ENCODE assay signal across 26 cellular contexts in genomic region chr11:58784995-58785394, GRCh38. TPM values are rescaled to one million over a fixed set of nuclear protein-coding genes. Genes with fewer than 3 reads are reported as not detected.
DNase-seq lines count a peak whose midpoint lies in the region; ATAC-seq and TF ChIP-seq lines count a peak whose summit lies in the region.
"Had no signal": no experiment of that assay in that cellular context is flagged by ENCODE, and none has a peak within 500 bp of the region (broad histone marks: within the 10 kb centered on the region; RNA-seq: fewer than 3 reads in every experiment).

No MANE protein-coding gene starts in this region.

- H3K27me3 Mint-ChIP-seq in CD14-positive monocyte (ENCODE audit: low read depth in 3 of 3) = peaks cover 0 to 2% (median 0%) of the 10 kb centered on the region in 3 donors

- no peak overlapping the region for H3K4me3 ChIP-seq in HFF-Myc (replicated peaks; ENCODE audit: low read depth, low read length)
- no peak overlapping the region for H3K4me3 ChIP-seq in fibroblast of the aortic adventitia (ENCODE audit: low read depth, low read length)
- H3K4me3 ChIP-seq: sigmoid colon, tibial artery had no signal

- no peaks in the 10 kb centered on the region for H3K36me3 Mint-ChIP-seq in CD14-positive monocyte
- no peaks in the 10 kb centered on the region for H3K36me3 Mint-ChIP-seq in stimulated activated effector memory CD8-positive, alpha-beta T cell treated with anti-CD3 and anti-CD28 coated beads, Interleukin-12 subunit alpha, Interleukin-12 subunit beta, amount 100 ng/mL, for 72 hours
- H3K36me3 Mint-ChIP-seq: CD4-positive, alpha-beta memory T cell; natural killer cell treated with Interleukin-12 subunit alpha and Interleukin-12 subunit beta and Interleukin-15 and Interleukin-18, amount 100 ng/mL, for 72 hours had no signal

- no peak for DNase-seq in CD14-positive monocyte (ENCODE audit: low spot score)
- no peak for DNase-seq in HFF-Myc (ENCODE audit: extremely low read depth, low read depth)
- peak; percentile 15 for DNase-seq in RPMI7951 (ENCODE audit: low read depth)
- no peak for DNase-seq in fibroblast of the aortic adventitia (ENCODE audit: low read depth)
- no peak for DNase-seq in stimulated activated effector memory CD8-positive, alpha-beta T cell treated with anti-CD3 and anti-CD28 coated beads, Interleukin-12 subunit alpha, Interleukin-12 subunit beta, amount 100 ng/mL, for 72 hours (ENCODE audit: low spot score in 2 of 2)
- no peak for DNase-seq in dermis blood vessel endothelial cell
- DNase-seq in activated CD4-positive, alpha-beta T cell treated with anti-CD3 and anti-CD28 coated beads for 4 hours = no peak
- no peak for DNase-seq in NCI-H187 (lab: John Stamatoyannopoulos, UW)
- DNase-seq: activated CD4-positive, CD25-positive, alpha-beta regulatory T cell; activated naive CD4-positive, alpha-beta T cell treated with anti-CD3 and anti-CD28 coated beads, Interleukin-2, amount 50 U/mL, for 16 hours; activated T-cell treated with anti-CD3 and anti-CD28 coated beads, Interleukin-2, amount 50 U/mL, for 4 hours; aorta; CD4-positive, alpha-beta memory T cell; glutamatergic neuron; IMR-90; mesenchymal stem cell; MV-4-11; NCI-H2029; NCI-H446; NK-92 treated with Interleukin-12 subunit alpha and Interleukin-12 subunit beta, amount 100 ng/mL, for 24 hours; sigmoid colon; stimulated activated naive CD8-positive, alpha-beta T cell treated with anti-CD3 and anti-CD28 coated beads, Interleukin-15, Interleukin-2, amounts not matched to agents 100 U/mL and 50 U/mL, for 24 hours; T1000; tibial artery had no signal

- H3K9me3 Mint-ChIP-seq in CD14-positive monocyte = peaks cover 0 to 5% (median 0%) of the 10 kb centered on the region in 7 donors
- H3K9me3 Mint-ChIP-seq in stimulated activated effector memory CD8-positive, alpha-beta T cell treated with anti-CD3 and anti-CD28 coated beads, Interleukin-12 subunit alpha, Interleukin-12 subunit beta, amount 100 ng/mL, for 72 hours = no peaks in the 10 kb centered on the region
- H3K9me3 Mint-ChIP-seq: activated T-cell treated with anti-CD3 and anti-CD28 coated beads, Interleukin-2, amount 50 U/mL, for 4 hours; CD4-positive, alpha-beta memory T cell; natural killer cell treated with Interleukin-12 subunit alpha and Interleukin-12 subunit beta and Interleukin-15 and Interleukin-18, amount 100 ng/mL, for 72 hours had no signal

- peak; percentile 10 for TF ChIP-seq CTCF in CD14-positive monocyte (IDR thresholded peaks at IDR 0.05)
- TF ChIP-seq CTCF in HFF-Myc (IDR thresholded peaks at IDR 0.05; ENCODE audit: low read depth, low read length, missing control alignments) = peak; percentile 31
- peak; percentile 26 for TF ChIP-seq CTCF in fibroblast of the aortic adventitia (IDR thresholded peaks at IDR 0.05; ENCODE audit: insufficient read depth, low read length)

- H3K4me3 Mint-ChIP-seq in CD14-positive monocyte = no peak overlapping the region
- no peak overlapping the region for H3K4me3 Mint-ChIP-seq in stimulated activated effector memory CD8-positive, alpha-beta T cell treated with anti-CD3 and anti-CD28 coated beads, Interleukin-12 subunit alpha, Interleukin-12 subunit beta, amount 100 ng/mL, for 72 hours
- H3K4me3 Mint-ChIP-seq: activated T-cell treated with anti-CD3 and anti-CD28 coated beads, Interleukin-2, amount 50 U/mL, for 4 hours; CD4-positive, alpha-beta memory T cell; natural killer cell treated with Interleukin-12 subunit alpha and Interleukin-12 subunit beta and Interleukin-15 and Interleukin-18, amount 100 ng/mL, for 72 hours had no signal

- ATAC-seq in stimulated activated effector memory CD8-positive, alpha-beta T cell treated with anti-CD3 and anti-CD28 coated beads, Interleukin-12 subunit alpha, Interleukin-12 subunit beta, amount 100 ng/mL, for 72 hours = no peak
- ATAC-seq: activated T-cell treated with anti-CD3 and anti-CD28 coated beads, Interleukin-2, amount 50 U/mL, for 4 hours; natural killer cell treated with Interleukin-12 subunit alpha and Interleukin-12 subunit beta and Interleukin-15 and Interleukin-18, amount 100 ng/mL, for 72 hours; stimulated activated naive CD8-positive, alpha-beta T cell treated with anti-CD3 and anti-CD28 coated beads, Interleukin-15, Interleukin-2, amounts not matched to agents 100 U/mL and 50 U/mL, for 24 hours had no signal

- peaks cover 3% of the 10 kb centered on the region for H3K4me1 Mint-ChIP-seq in CD14-positive monocyte
- H3K4me1 Mint-ChIP-seq in stimulated activated effector memory CD8-positive, alpha-beta T cell treated with anti-CD3 and anti-CD28 coated beads, Interleukin-12 subunit alpha, Interleukin-12 subunit beta, amount 100 ng/mL, for 72 hours = no peaks in the 10 kb centered on the region
- H3K4me1 Mint-ChIP-seq: CD4-positive, alpha-beta memory T cell had no signal

- no peak overlapping the region for H3K27ac Mint-ChIP-seq in CD14-positive monocyte
- no peak overlapping the region for H3K27ac Mint-ChIP-seq in stimulated activated effector memory CD8-positive, alpha-beta T cell treated with anti-CD3 and anti-CD28 coated beads, Interleukin-12 subunit alpha, Interleukin-12 subunit beta, amount 100 ng/mL, for 72 hours
- H3K27ac Mint-ChIP-seq: CD4-positive, alpha-beta memory T cell; natural killer cell treated with Interleukin-12 subunit alpha and Interleukin-12 subunit beta and Interleukin-15 and Interleukin-18, amount 100 ng/mL, for 72 hours had no signal

- intact Hi-C loops in CD14-positive monocyte (cut with micrococcal nuclease) = no loop called here

RNA-seq across cellular contexts. Expression of gene GLYAT, which starts 53.3 kb away (rescaled TPM):
- polyA plus RNA-seq in CD14-positive monocyte = not detected
- total RNA-seq in RPMI7951 (2014; rRNA removed; shearing (Covaris generic)) = 0.60 TPM in 1 of 2 replicates, not detected in the other
- total RNA-seq in fibroblast of the aortic adventitia (ENCODE audit: low replicate concordance) (not detected in 2 replicates), dermis blood vessel endothelial cell (under 0.01 TPM in 1 of 2 replicates, not detected in the other)
- total RNA-seq: activated T-cell treated with anti-CD3 and anti-CD28 coated beads, Interleukin-2, amount 50 U/mL, for 4 hours; aorta; CD4-positive, alpha-beta memory T cell; IMR-90; natural killer cell treated with Interleukin-12 subunit alpha and Interleukin-12 subunit beta and Interleukin-15 and Interleukin-18, amount 100 ng/mL, for 72 hours; sigmoid colon had no signal
- polyA plus RNA-seq: AG04450; aorta; CD4-positive, alpha-beta memory T cell; IMR-90 had no signal

RNA-seq across cellular contexts. Expression of gene GLYATL2, which starts 59.5 kb away (rescaled TPM):
- polyA plus RNA-seq in CD14-positive monocyte = not detected
- 2.3 and 2.4 TPM in 2 replicates for total RNA-seq in RPMI7951 (2014; rRNA removed; shearing (Covaris generic))
- total RNA-seq in fibroblast of the aortic adventitia (ENCODE audit: low replicate concordance) = 3.3 TPM in 1 of 2 replicates, not detected in the other
- total RNA-seq in dermis blood vessel endothelial cell = 0.09 TPM in 1 of 2 replicates, not detected in the other
- total RNA-seq: activated T-cell treated with anti-CD3 and anti-CD28 coated beads, Interleukin-2, amount 50 U/mL, for 4 hours; CD4-positive, alpha-beta memory T cell; natural killer cell treated with Interleukin-12 subunit alpha and Interleukin-12 subunit beta and Interleukin-15 and Interleukin-18, amount 100 ng/mL, for 72 hours; sigmoid colon had no signal
- polyA plus RNA-seq: aorta; CD4-positive, alpha-beta memory T cell had no signal
